ENCODE assay signal across 9 cellular contexts in genomic region chr16:84513111-84514065, GRCh38. TPM values are rescaled to one million over a fixed set of nuclear protein-coding genes. Genes with fewer than 3 reads are reported as not detected.
A peak's percentile ranks its signal among the peaks of the same experiment; 100 is the strongest.
DNase-seq lines count a peak whose midpoint lies in the region; TF ChIP-seq lines count a peak whose summit lies in the region.
"Had no signal": no experiment of that assay in that cellular context is flagged by ENCODE, and none has a peak within 500 bp of the region (broad histone marks: within the 10 kb centered on the region; RNA-seq: fewer than 3 reads in every experiment).

No MANE protein-coding gene starts in this region.

- H3K27me3 ChIP-seq in OCI-LY3 (ENCODE audit: low read depth, low read length), result no peaks in the 10 kb centered on the region
- H3K27me3 ChIP-seq in SJCRH30, result no peaks in the 10 kb centered on the region
- H3K27me3 ChIP-seq: left lung had no signal

- peaks cover 55% of the 10 kb centered on the region for H3K4me1 ChIP-seq in OCI-LY3 (ENCODE audit: low read length)
- H3K4me1 ChIP-seq in SJCRH30, result peaks cover 2% of the 10 kb centered on the region; the same call in 1 of the 2 replicates

- DNase-seq in Daoy (ENCODE audit: low read depth), result peak; percentile 35
- peak; percentile 63 for DNase-seq in astrocyte of the spinal cord (ENCODE audit: low read depth, low spot score)
- peak; percentile 64 for DNase-seq in posterior vena cava (ENCODE audit: low spot score)
- DNase-seq in KBM-7, result no peak
- no peak for DNase-seq in SJCRH30
- no peak for DNase-seq in AML-193 (lab: John Stamatoyannopoulos, UW)
- no peak for DNase-seq in NOMO-1 treated with dmso at 0.1 percent for 144 hours (lab: John Stamatoyannopoulos, UW; ENCODE audit: unreplicated experiment)
- DNase-seq: left lung had no signal

- H3K4me3 ChIP-seq in OCI-LY3 (ENCODE audit: low read length) (no peak overlapping the region), astrocyte of the spinal cord (ENCODE audit: low read depth, low read length) (no peak overlapping the region), SJCRH30 (no peak overlapping the region)
- H3K4me3 ChIP-seq: left lung had no signal

- in situ Hi-C loops in astrocyte of the spinal cord (cut with HindIII; ENCODE audit: low sequenced_read_pairs), result no loop called here
- in situ Hi-C loops in KBM-7 (cut with MboI; ENCODE audit: low pct_unique_long_range_greater_than_20kb, low sequenced_read_pairs), result loop anchor here (10.0 to 25.0 kb wide), 3 partner anchors 101 to 449 kb away; partner anchors contain the start of gene COTL1

- no peak overlapping the region for H2AFZ ChIP-seq in OCI-LY3 (ENCODE audit: low read depth, low read length)

- intact Hi-C loops in posterior vena cava (cut with DNase I), result loop anchor here (5.0 kb wide), 2 partner anchors 109 to 214 kb away; no protein-coding TSS in a partner anchor

- H3K36me3 ChIP-seq in OCI-LY3 (replicated peaks; ENCODE audit: low read depth, low read length) (no peaks in the 10 kb centered on the region), SJCRH30 (no peaks in the 10 kb centered on the region)
- H3K36me3 ChIP-seq: left lung had no signal

- no peak overlapping the region; the same call in 1 of the 2 replicates for H3K4me2 ChIP-seq in OCI-LY3 (ENCODE audit: low read length)

- TF ChIP-seq CTCF in OCI-LY3 (IDR thresholded peaks at IDR 0.05; ENCODE audit: low read depth, low read length) (no peak), astrocyte of the spinal cord (IDR thresholded peaks at IDR 0.05; ENCODE audit: low read depth, low read length) (no peak)

- H4K20me1 ChIP-seq in OCI-LY3 (ENCODE audit: insufficient read depth, low read length), result no peaks in the 10 kb centered on the region

- no peaks in the 10 kb centered on the region for H3K79me2 ChIP-seq in OCI-LY3 (ENCODE audit: low read length)

- H3K27ac ChIP-seq in OCI-LY3 (ENCODE audit: low read length), result peak overlapping the region; percentile 94
- H3K27ac ChIP-seq in SJCRH30, result no peak overlapping the region

- H3K9ac ChIP-seq in OCI-LY3 (ENCODE audit: low read length), result peak overlapping the region; percentile 75; the same call in 1 of the 2 replicates

- H3K9me3 ChIP-seq in OCI-LY3 (ENCODE audit: insufficient read depth, low read length), result no peaks in the 10 kb centered on the region
- no peaks in the 10 kb centered on the region for H3K9me3 ChIP-seq in SJCRH30 (replicated peaks)
- H3K9me3 ChIP-seq: left lung had no signal

RNA-seq across cellular contexts. Expression of gene MEAK7, which starts 8.9 kb away (rescaled TPM):
- total RNA-seq in Daoy (2014; rRNA removed; shearing (Covaris generic)), result 3.9 and 7.3 TPM in 2 replicates
- total RNA-seq in posterior vena cava, result 10 to 100 TPM; 14.0 to 16.7 TPM
- total RNA-seq in SJCRH30 (2014; rRNA removed; shearing (Covaris generic)), result 4.8 and 5.1 TPM in 2 replicates

Comparison
In these comparisons a context has a peak if more than half of its experiments do, and no peak if none do; other contexts are left out.
1. DNase-seq: peak in Daoy (single experiment), astrocyte of the spinal cord (single experiment) and posterior vena cava (single experiment); none in KBM-7 (single experiment), SJCRH30 (0 of 2), AML-193 (0 of 2) and NOMO-1 treated with dmso at 0.1 percent for 144 hours (single experiment).